Comparison of ENCODE assay signal across 9 cellular contexts in the genomic region with DNA sequence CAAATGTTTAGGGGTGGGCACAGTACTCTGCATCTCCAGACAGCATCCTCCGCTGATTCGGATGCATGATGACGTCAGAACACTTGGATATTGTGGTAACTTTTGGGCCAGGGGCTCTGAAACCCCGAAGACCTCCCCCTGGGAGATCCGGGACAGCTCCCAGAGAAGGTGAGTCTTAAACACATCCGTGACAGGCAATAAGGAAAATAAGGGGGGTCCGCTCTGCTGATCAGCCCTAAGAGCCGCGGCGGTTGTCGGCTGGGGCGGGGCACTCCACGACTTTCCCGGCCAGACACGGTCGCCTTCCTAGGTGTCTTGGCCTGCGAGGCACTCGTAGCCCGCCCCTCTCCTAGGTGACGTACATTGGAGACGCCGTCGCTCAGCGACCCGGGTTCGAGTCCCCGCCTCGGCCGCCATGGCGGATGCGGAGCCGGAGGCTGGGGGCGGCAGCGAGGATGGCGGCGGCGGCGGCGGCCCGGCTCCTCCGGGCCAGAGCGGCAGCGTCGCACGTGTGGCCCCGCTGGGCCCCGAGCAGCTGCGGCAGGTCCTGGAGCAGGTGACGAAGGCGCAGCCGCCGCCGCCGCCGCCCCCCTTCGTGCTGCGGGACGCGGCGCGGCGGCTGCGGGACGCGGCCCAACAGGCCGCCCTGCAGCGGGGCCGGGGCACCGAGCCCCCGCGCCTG. TPM values are rescaled to one million over a fixed set of nuclear protein-coding genes. Genes with fewer than 3 reads are reported as not detected.
DNase-seq lines count a peak whose midpoint lies in the region; ATAC-seq, FAIRE-seq and TF ChIP-seq lines count a peak whose summit lies in the region.
"Had no signal": no experiment of that assay in that cellular context is flagged by ENCODE, and none has a peak within 500 bp of the region (broad histone marks: within the 10 kb centered on the region; RNA-seq: fewer than 3 reads in every experiment).

A gene (plus strand): TSS at position 396 of the 682 bp plus-strand sequence. CDS start 20 bp downstream, at position 416.

- ATAC-seq in GM18861 (IDR thresholded peaks at IDR 0.05; ENCODE audit: unreplicated experiment), result peak; percentile 52
- ATAC-seq in HG03097 (IDR thresholded peaks at IDR 0.05; ENCODE audit: low FRiP score, unreplicated experiment), result peak; percentile 46
- peak; percentile 69 for ATAC-seq in K562

- H3K27me3 ChIP-seq in K562 (ENCODE audit: control insufficient read depth in 2 of 2, insufficient read depth in 2 of 2, low read length in 2 of 2) (no peaks in the 10 kb centered on the region), iPS DF 6.9 (ENCODE audit: control insufficient read depth, insufficient read depth, low read length) (no peaks in the 10 kb centered on the region; the same call in 1 of the 2 replicates), sigmoid colon (no peaks in the 10 kb centered on the region)

- intact Hi-C loops in K562 (cut with micrococcal nuclease) (loop anchor here (5.0 kb wide), 3 partner anchors 198 to 357 kb away; a partner anchor contains a TSS), sigmoid colon (cut with DNase I) (loop anchor here (5.0 to 10.0 kb wide), 3 partner anchors 177 to 355 kb away; a partner anchor contains a TSS)

- CTCF ChIA-PET in K562 (lab: Yijun Ruan, JAX; ENCODE audit: low intra/inter-chr PET ratio), result no interaction called here

- TF ChIP-seq POLR2A in K562 (conservative IDR thresholded peaks at IDR 0.05), result no peak
- no peak for TF ChIP-seq POLR2A in sigmoid colon (IDR thresholded peaks at IDR 0.05)

- peaks cover 15% of the 10 kb centered on the region for H3K79me2 ChIP-seq in K562 (ENCODE audit: control insufficient read depth, insufficient read depth, low read length)

- no TSS peak for BruUV-seq in K562 (replicated peaks; lab: Mats Ljungman, UMichigan)

- H3K4me2 ChIP-seq in K562 (ENCODE audit: insufficient read depth, low read length), result peak within 1 kb of the TSS; percentile 91

- H3K9ac ChIP-seq in K562 (ENCODE audit: insufficient read depth in 1 of 2, low read depth in 2 of 2, low read length in 2 of 2), result peak within 1 kb of the TSS; percentile 91 to 97

- POLR2A ChIA-PET in K562 (lab: Yijun Ruan, JAX), result no interaction called here

- H3K27ac ChIP-seq in 22Rv1, result peak within 1 kb of the TSS; percentile 96
- H3K27ac ChIP-seq in K562 (ENCODE audit: extremely low read depth, low read depth, low read length), result peak within 1 kb of the TSS; percentile 76
- no peak within 1 kb of the TSS for H3K27ac ChIP-seq in iPS DF 6.9 (ENCODE audit: low read length)
- peak within 1 kb of the TSS; percentile 95 to 97 (median 96) for H3K27ac ChIP-seq in sigmoid colon

- peak within 1 kb of the TSS; percentile 99 for H2AFZ ChIP-seq in K562 (ENCODE audit: low read depth, low read length)

- in situ Hi-C loops in K562 (cut with MboI), result loop anchor here (5.0 to 10.0 kb wide), 4 partner anchors 195 to 615 kb away; a partner anchor contains a TSS

- H3K4me3 ChIP-seq in K562, result peak within 1 kb of the TSS; percentile 84
- peak within 1 kb of the TSS; percentile 82 for H3K4me3 ChIP-seq in iPS DF 6.9 (ENCODE audit: low read length)
- H3K4me3 ChIP-seq in sigmoid colon, result peak within 1 kb of the TSS; percentile 60 to 86 (median 82)

- H3K9me3 ChIP-seq in K562 (replicated peaks; ENCODE audit: control insufficient read depth, insufficient read depth, low read depth, low read length) (no peaks in the 10 kb centered on the region), iPS DF 6.9 (ENCODE audit: control insufficient read depth, insufficient read depth, low read length) (no peaks in the 10 kb centered on the region), sigmoid colon (no peaks in the 10 kb centered on the region)

- no peak for TF ChIP-seq CTCF in 22Rv1 (IDR thresholded peaks at IDR 0.05)
- no peak for TF ChIP-seq CTCF in K562 (IDR thresholded peaks at IDR 0.05 in 2 of 3, conservative IDR thresholded peaks at IDR 0.05 in 1 of 3; ENCODE audit: insufficient read depth in 2 of 3, low read depth in 1 of 3, low read length in 3 of 3)
- no peak for TF ChIP-seq CTCF in sigmoid colon (IDR thresholded peaks at IDR 0.05)

- TF ChIP-seq RAD21 in K562 (CRISPR knock-in tag; conservative IDR thresholded peaks at IDR 0.05 in 1 of 2, IDR thresholded peaks at IDR 0.05 in 1 of 2), result no peak

- TF ChIP-seq EP300 in K562 (IDR thresholded peaks at IDR 0.05; ENCODE audit: low read length) (peak; percentile 26; the same call in 1 of the 2 replicates), sigmoid colon (IDR thresholded peaks at IDR 0.05) (peak in 1 of 4 donors; percentile 34)

- DNase-seq in NCI-H2171 treated with DMSO at 0.1 percent for 48 hours (lab: John Stamatoyannopoulos, UW) (peak; percentile 91), UCSD-AML1 (lab: John Stamatoyannopoulos, UW; ENCODE audit: unreplicated experiment) (peak; percentile 89), K562 (ENCODE audit: extremely low read depth in 1 of 4, low spot score in 3 of 4) (peak; percentile 79 to 90 (median 83)), iPS DF 6.9 (ENCODE audit: low read depth, low spot score) (peak; percentile 64), sigmoid colon (peak; percentile 97)

- H4K20me1 ChIP-seq in K562 (replicated peaks; ENCODE audit: control insufficient read depth, insufficient read depth, low read length), result no peaks in the 10 kb centered on the region

- H3K36me3 ChIP-seq in K562 (ENCODE audit: control insufficient read depth, insufficient read depth, low read length) (peaks cover 14% of the 10 kb centered on the region; the same call in 2 of the 3 replicates), iPS DF 6.9 (ENCODE audit: control insufficient read depth, insufficient read depth, low read length) (no peaks in the 10 kb centered on the region; the same call in 1 of the 2 replicates), sigmoid colon (no peaks in the 10 kb centered on the region)

- H3K9me1 ChIP-seq in K562 (ENCODE audit: control insufficient read depth, insufficient read depth, low read length), result no peaks in the 10 kb centered on the region

- FAIRE-seq in K562 (lab: Jason Lieb, UNC), result peak; percentile 67
- FAIRE-seq: A204.1 had no signal

- H3K4me1 ChIP-seq in K562 (replicated peaks in 1 of 2; ENCODE audit: control insufficient read depth in 2 of 2, insufficient read depth in 2 of 2, low read length in 2 of 2) (peaks cover 21 to 24% of the 10 kb centered on the region in 2 experiments; a peak in 4 of 5 replicates), iPS DF 6.9 (ENCODE audit: control insufficient read depth, insufficient read depth, low read length) (no peaks in the 10 kb centered on the region), sigmoid colon (peaks cover 0 to 45% (median 36%) of the 10 kb centered on the region in 4 donors)

- 1% methylated on average over 27 of the region's 71 CpGs for WGBS in K562 (ENCODE audit: insufficient coverage, low coverage, missing lambda C conversion rate)
- no CpG with 5 or more reads among the region's 71 CpGs for WGBS in iPS DF 6.9 (ENCODE audit: insufficient coverage, insufficient read length)
- WGBS in sigmoid colon, 2 donors, result 0% methylated on average over 71 of the region's 71 CpGs

TF ChIP-seq in K562, 482 proteins besides CTCF, POLR2A, EP300 and RAD21 (continues in another document):
- peak; percentile 94 for TF ChIP-seq CREB1 (IDR thresholded peaks at IDR 0.05)
- peak; percentile 88 for TF ChIP-seq CREB1 (CRISPR knock-in tag; IDR thresholded peaks at IDR 0.05)
- TF ChIP-seq XRCC3 (IDR thresholded peaks at IDR 0.05), result no peak
- no peak for TF ChIP-seq BACH1 (tag; IDR thresholded peaks at IDR 0.05)
- TF ChIP-seq TBL1XR1 (IDR thresholded peaks at IDR 0.05; ENCODE audit: low read length in 2 of 2), result peak in 1 of 2 experiments; percentile 50; a peak in 1 of 4 replicates
- no peak for TF ChIP-seq TCF7 (IDR thresholded peaks at IDR 0.05; ENCODE audit: borderline replicate concordance)
- TF ChIP-seq ARID1B (IDR thresholded peaks at IDR 0.05), result 0 out of 2 replicates have a peak, but pooled peaks have one; percentile 10
- TF ChIP-seq CXXC5 (CRISPR knock-in tag; IDR thresholded peaks at IDR 0.05), result peak; percentile 83
- peak; percentile 57 for TF ChIP-seq EP400 (IDR thresholded peaks at IDR 0.05)
- peak; percentile 77; the same call in 1 of the 2 replicates for TF ChIP-seq KAT7 (CRISPR knock-in tag; IDR thresholded peaks at IDR 0.05; ENCODE audit: borderline replicate concordance)
- TF ChIP-seq, protein P1, sequence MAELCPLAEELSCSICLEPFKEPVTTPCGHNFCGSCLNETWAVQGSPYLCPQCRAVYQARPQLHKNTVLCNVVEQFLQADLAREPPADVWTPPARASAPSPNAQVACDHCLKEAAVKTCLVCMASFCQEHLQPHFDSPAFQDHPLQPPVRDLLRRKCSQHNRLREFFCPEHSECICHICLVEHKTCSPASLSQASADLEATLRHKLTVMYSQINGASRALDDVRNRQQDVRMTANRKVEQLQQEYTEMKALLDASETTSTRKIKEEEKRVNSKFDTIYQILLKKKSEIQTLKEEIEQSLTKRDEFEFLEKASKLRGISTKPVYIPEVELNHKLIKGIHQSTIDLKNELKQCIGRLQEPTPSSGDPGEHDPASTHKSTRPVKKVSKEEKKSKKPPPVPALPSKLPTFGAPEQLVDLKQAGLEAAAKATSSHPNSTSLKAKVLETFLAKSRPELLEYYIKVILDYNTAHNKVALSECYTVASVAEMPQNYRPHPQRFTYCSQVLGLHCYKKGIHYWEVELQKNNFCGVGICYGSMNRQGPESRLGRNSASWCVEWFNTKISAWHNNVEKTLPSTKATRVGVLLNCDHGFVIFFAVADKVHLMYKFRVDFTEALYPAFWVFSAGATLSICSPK (IDR thresholded peaks at IDR 0.05; ENCODE audit: borderline replicate concordance), result no peak

RNA-seq across cellular contexts. Expression of the gene that starts here (rescaled TPM):
- total RNA-seq in K562 (2011; cell fraction: chromatin; rRNA removed; ENCODE audit: low replicate concordance), result 28.7 and 36.1 TPM in 2 replicates
- total RNA-seq in K562 (2011; cell fraction: nucleolus; rRNA removed), result 12.0 and 18.5 TPM in 2 replicates
- 18.0 and 21.4 TPM in 2 replicates for total RNA-seq in K562 (2011; cell fraction: nucleoplasm; rRNA removed)
- total RNA-seq in K562 (2014; rRNA removed), result 6.1 and 6.6 TPM in 2 replicates
- 5.2 and 5.3 TPM in 2 replicates for total RNA-seq in K562 (2014; rRNA removed; fragmentation: Illumina TruSeq; extraction: Trizol)
- 5.1 and 5.7 TPM in 2 replicates for total RNA-seq in K562 (2015; rRNA removed; fragmentation: Illumina TruSeq; extraction: Trizol)
- 6.6 and 8.4 TPM in 2 replicates for total RNA-seq in K562 (2021)
- 7.7 and 8.4 TPM in 2 replicates for polyA plus RNA-seq in K562 (2011; rRNA removed)
- polyA plus RNA-seq in K562 (2011; cell fraction: cytosol; rRNA removed), result 5.6 and 5.7 TPM in 2 replicates
- 16.9 and 27.9 TPM in 2 replicates for polyA plus RNA-seq in K562 (2011; cell fraction: nucleus; rRNA removed)
- polyA plus RNA-seq in K562 (2012), result 4.0 and 6.3 TPM in 2 replicates
- polyA plus RNA-seq in K562 (2014; fragmentation: Illumina TruSeq; extraction: Trizol), result 5.1 and 6.3 TPM in 2 replicates
- 1 to 10 TPM in 1 of 2 experiments, under 1 TPM in 1; 0.42 to 1.0 TPM for polyA plus RNA-seq in K562 (2014; fragmentation: Nextera tagmentation; extraction: Ambion mirVana)
- 8.4 and 8.6 TPM in 2 replicates for polyA plus RNA-seq in K562 (2014; rRNA removed)
- 5.9 and 6.7 TPM in 2 replicates for polyA minus RNA-seq in K562 (2011; rRNA and poly(A)+ RNA removed)
- polyA minus RNA-seq in K562 (2011; cell fraction: cytosol; rRNA and poly(A)+ RNA removed), result 3.0 and 7.6 TPM in 2 replicates
- polyA minus RNA-seq in K562 (2011; cell fraction: nucleus; rRNA and poly(A)+ RNA removed), result 6.0 and 6.1 TPM in 2 replicates
- 10 to 100 TPM in 1 of 4 donors, 1 to 10 TPM in 3; 5.7 to 12.2 (median 8.2) TPM for total RNA-seq in sigmoid colon
- 1 to 10 TPM; 4.6 to 9.3 (median 6.0) TPM for polyA plus RNA-seq in sigmoid colon
